Comparison of ENCODE assay signal across 8 cellular contexts in genomic region chr22:30396871-30397655, GRCh38. TPM values are rescaled to one million over a fixed set of nuclear protein-coding genes. Genes with fewer than 3 reads are reported as not detected.
DNase-seq lines count a peak whose midpoint lies in the region; ATAC-seq, FAIRE-seq and TF ChIP-seq lines count a peak whose summit lies in the region.

Gene SEC14L2 (plus strand): TSS chr22:30397018. CDS start chr22:30397117, 99 bp downstream.

- H3K36me3 ChIP-seq in left ventricle myocardium inferior (no peaks in the 10 kb centered on the region), urinary bladder (ENCODE audit: insufficient read depth) (no peaks in the 10 kb centered on the region)

- ATAC-seq in HG03196 (IDR thresholded peaks at IDR 0.05; ENCODE audit: unreplicated experiment) = no peak

- H3K4me1 ChIP-seq in left ventricle myocardium inferior = peaks cover 21% of the 10 kb centered on the region
- no peaks in the 10 kb centered on the region for H3K4me1 ChIP-seq in urinary bladder (ENCODE audit: insufficient read depth)

- H3K9me3 Mint-ChIP-seq in progenitor cell of endocrine pancreas (ENCODE audit: low read depth) = no peaks in the 10 kb centered on the region

- H3K9me3 ChIP-seq in left ventricle myocardium inferior (replicated peaks) = no peaks in the 10 kb centered on the region

- H3K4me1 Mint-ChIP-seq in progenitor cell of endocrine pancreas (ENCODE audit: low read depth) = peaks cover 13% of the 10 kb centered on the region

- no peak within 1 kb of the TSS for H3K27ac ChIP-seq in left ventricle myocardium inferior (replicated peaks)
- no peak within 1 kb of the TSS for H3K27ac ChIP-seq in urinary bladder (ENCODE audit: low read depth)

- peak within 1 kb of the TSS; percentile 73 for H3K4me3 ChIP-seq in left ventricle myocardium inferior
- H3K4me3 ChIP-seq in urinary bladder (ENCODE audit: low read depth, low read length) = peak within 1 kb of the TSS; percentile 60

- intact Hi-C loops in left ventricle myocardium inferior (cut with micrococcal nuclease) = no loop called here

- H3K27me3 ChIP-seq in left ventricle myocardium inferior (ENCODE audit: low read depth) = peaks cover 64% of the 10 kb centered on the region

- TF ChIP-seq CTCF in left ventricle myocardium inferior (IDR thresholded peaks at IDR 0.05; ENCODE audit: borderline replicate concordance) (no peak), progenitor cell of endocrine pancreas (IDR thresholded peaks at IDR 0.05; ENCODE audit: unreplicated experiment) (no peak)

- H3K27ac Mint-ChIP-seq in progenitor cell of endocrine pancreas = no peak within 1 kb of the TSS

- no peaks in the 10 kb centered on the region for H3K36me3 Mint-ChIP-seq in progenitor cell of endocrine pancreas (ENCODE audit: insufficient read depth)

- DNase-seq in C1 segment of cervical spinal cord (lab: John Stamatoyannopoulos, UW) = peak in 12 of 14 donors; percentile 53 to 83 (median 70)
- peak; percentile 63 for DNase-seq in HTR-8/SVneo (ENCODE audit: insufficient read length, low spot score)
- peak; percentile 25 to 65 (median 50) for DNase-seq in T-helper 2 cell
- DNase-seq in anterior cingulate cortex (lab: John Stamatoyannopoulos, UW) = peak in 56 of 58 donors; percentile 24 to 84 (median 71)
- peak; percentile 72 for DNase-seq in left ventricle myocardium inferior
- peak; percentile 38 for DNase-seq in progenitor cell of endocrine pancreas (ENCODE audit: low spot score, unreplicated experiment)

- H3K27me3 Mint-ChIP-seq in progenitor cell of endocrine pancreas = peaks cover 30% of the 10 kb centered on the region

- WGBS in urinary bladder = under 1% methylated on average over 56 of the region's 56 CpGs

- FAIRE-seq in HTR-8/SVneo (lab: Jason Lieb, UNC) = no peak

- peak within 1 kb of the TSS; percentile 84 for H3K4me3 Mint-ChIP-seq in progenitor cell of endocrine pancreas (ENCODE audit: low read depth)

RNA-seq across cellular contexts. Expression of gene SEC14L2, which starts in this region (rescaled TPM):
- total RNA-seq in left ventricle myocardium inferior (1.2 TPM), progenitor cell of endocrine pancreas (13.2 and 13.7 TPM in 2 replicates), urinary bladder (6.2 TPM)
- polyA plus RNA-seq in urinary bladder = 11.0 TPM
